ENCODE assay signal across 14 cellular contexts in the genomic region with DNA sequence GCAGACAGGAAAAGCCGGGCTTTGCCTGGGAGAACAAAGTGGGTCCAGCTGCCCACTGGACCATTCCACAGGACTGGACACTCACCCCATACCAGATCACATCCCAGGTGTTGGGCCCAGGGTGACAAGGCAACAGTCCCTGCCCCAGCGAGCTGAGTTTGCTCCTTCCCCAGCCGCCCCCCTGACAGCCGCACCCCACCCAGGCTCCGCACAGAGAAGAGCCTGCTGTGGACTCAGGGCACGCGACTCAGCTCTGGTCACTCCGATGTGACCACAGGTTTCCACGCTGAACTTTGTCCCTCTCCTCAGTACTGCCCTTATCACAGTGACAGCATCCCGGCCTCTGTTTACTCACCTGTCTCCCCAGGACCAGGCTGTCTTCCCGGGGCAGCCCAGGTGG. TPM values are rescaled to one million over a fixed set of nuclear protein-coding genes. Genes with fewer than 3 reads are reported as not detected.
DNase-seq lines count a peak whose midpoint lies in the region; ATAC-seq, FAIRE-seq and TF ChIP-seq lines count a peak whose summit lies in the region.
"Had no signal": no experiment of that assay in that cellular context is flagged by ENCODE, and none has a peak within 500 bp of the region (broad histone marks: within the 10 kb centered on the region; RNA-seq: fewer than 3 reads in every experiment).

No MANE protein-coding gene starts in this region.

- ATAC-seq in stimulated activated naive CD8-positive, alpha-beta T cell treated with anti-CD3 and anti-CD28 coated beads, Interleukin-15, Interleukin-2, amounts not matched to agents 100 U/mL and 50 U/mL, for 24 hours, result no peak
- no peak for ATAC-seq in HG02588 (IDR thresholded peaks at IDR 0.05; ENCODE audit: unreplicated experiment)
- ATAC-seq: gastrocnemius medialis had no signal

- H3K27ac Mint-ChIP-seq in stimulated activated naive CD8-positive, alpha-beta T cell treated with anti-CD3 and anti-CD28 coated beads, Interleukin-15, Interleukin-2, amounts not matched to agents 100 ng/mL and 50 ng/mL, for 24 hours, result no peak overlapping the region
- H3K27ac Mint-ChIP-seq in activated T-helper 1 cell treated with anti-CD3 and anti-CD28 coated beads, Interleukin-12 subunit alpha, Interleukin-12 subunit beta, Interleukin-2, Interleukin-4 antibody, amounts not matched to agents 30 ng/mL and 10 ng/mL and 1 ng/mL, durations not matched to agents 14 hours and 24 hours and 36 hours, result no peak overlapping the region
- no peak overlapping the region for H3K27ac Mint-ChIP-seq in mesothelial cell of epicardium

- H3K36me3 Mint-ChIP-seq in stimulated activated naive CD8-positive, alpha-beta T cell treated with anti-CD3 and anti-CD28 coated beads, Interleukin-15, Interleukin-2, amounts not matched to agents 100 ng/mL and 50 ng/mL, for 24 hours (ENCODE audit: low read depth), result no peaks in the 10 kb centered on the region
- no peaks in the 10 kb centered on the region for H3K36me3 Mint-ChIP-seq in activated T-helper 1 cell treated with anti-CD3 and anti-CD28 coated beads, Interleukin-12 subunit alpha, Interleukin-12 subunit beta, Interleukin-2, Interleukin-4 antibody, amounts not matched to agents 30 ng/mL and 10 ng/mL and 1 ng/mL, durations not matched to agents 14 hours and 24 hours and 36 hours (ENCODE audit: low read depth)
- H3K36me3 Mint-ChIP-seq in mesothelial cell of epicardium, result no peaks in the 10 kb centered on the region

- H3K4me1 Mint-ChIP-seq in stimulated activated naive CD8-positive, alpha-beta T cell treated with anti-CD3 and anti-CD28 coated beads, Interleukin-15, Interleukin-2, amounts not matched to agents 100 ng/mL and 50 ng/mL, for 24 hours (ENCODE audit: low read depth), result peaks cover 12% of the 10 kb centered on the region
- peaks cover 7% of the 10 kb centered on the region for H3K4me1 Mint-ChIP-seq in activated T-helper 1 cell treated with anti-CD3 and anti-CD28 coated beads, Interleukin-12 subunit alpha, Interleukin-12 subunit beta, Interleukin-2, Interleukin-4 antibody, amounts not matched to agents 30 ng/mL and 10 ng/mL and 1 ng/mL, durations not matched to agents 14 hours and 24 hours and 36 hours (ENCODE audit: low read depth)
- peaks cover 3% of the 10 kb centered on the region for H3K4me1 Mint-ChIP-seq in mesothelial cell of epicardium

- peaks cover 20% of the 10 kb centered on the region for H3K27me3 Mint-ChIP-seq in stimulated activated naive CD8-positive, alpha-beta T cell treated with anti-CD3 and anti-CD28 coated beads, Interleukin-15, Interleukin-2, amounts not matched to agents 100 ng/mL and 50 ng/mL, for 24 hours
- H3K27me3 Mint-ChIP-seq in activated T-helper 1 cell treated with anti-CD3 and anti-CD28 coated beads, Interleukin-12 subunit alpha, Interleukin-12 subunit beta, Interleukin-2, Interleukin-4 antibody, amounts not matched to agents 30 ng/mL and 10 ng/mL and 1 ng/mL, durations not matched to agents 14 hours and 24 hours and 36 hours (ENCODE audit: insufficient read depth), result peaks cover 38% of the 10 kb centered on the region
- peaks cover 76% of the 10 kb centered on the region for H3K27me3 Mint-ChIP-seq in mesothelial cell of epicardium (ENCODE audit: low read depth)

- H3K4me3 Mint-ChIP-seq in stimulated activated naive CD8-positive, alpha-beta T cell treated with anti-CD3 and anti-CD28 coated beads, Interleukin-15, Interleukin-2, amounts not matched to agents 100 ng/mL and 50 ng/mL, for 24 hours, result peak overlapping the region; percentile 52
- H3K4me3 Mint-ChIP-seq in activated T-helper 1 cell treated with anti-CD3 and anti-CD28 coated beads, Interleukin-12 subunit alpha, Interleukin-12 subunit beta, Interleukin-2, Interleukin-4 antibody, amounts not matched to agents 30 ng/mL and 10 ng/mL and 1 ng/mL, durations not matched to agents 14 hours and 24 hours and 36 hours, result peak overlapping the region; percentile 56
- H3K4me3 Mint-ChIP-seq in mesothelial cell of epicardium, result peak overlapping the region; percentile 43

- no peak for TF ChIP-seq CTCF in mesothelial cell of epicardium (IDR thresholded peaks at IDR 0.05; ENCODE audit: unreplicated experiment)

- intact Hi-C loops in activated T-helper 1 cell treated with anti-CD3 and anti-CD28 coated beads, Interleukin-12 subunit alpha, Interleukin-12 subunit beta, Interleukin-2, Interleukin-4 antibody, amounts not matched to agents 30 ng/mL and 10 ng/mL and 1 ng/mL, durations not matched to agents 14 hours and 24 hours and 36 hours (cut with micrococcal nuclease), result loop anchor here (10.0 kb wide), 1 partner anchor 293 kb away; the partner anchor contains the start of gene BMP8A

- FAIRE-seq in urothelium cell line (lab: Jason Lieb, UNC), result peak; percentile 61

- no peak for DNase-seq in stimulated activated naive CD8-positive, alpha-beta T cell treated with anti-CD3 and anti-CD28 coated beads, Interleukin-15, Interleukin-2, amounts not matched to agents 100 U/mL and 50 U/mL, for 24 hours
- DNase-seq in activated T-helper 1 cell treated with anti-CD3 and anti-CD28 coated beads, Interleukin-12 subunit alpha, Interleukin-12 subunit beta, Interleukin-2, Interleukin-4 antibody, amounts not matched to agents 30 ng/mL and 10 ng/mL and 1 ng/mL, durations not matched to agents 14 hours and 24 hours and 36 hours (ENCODE audit: low spot score), result no peak
- no peak for DNase-seq in mesothelial cell of epicardium (ENCODE audit: low spot score in 2 of 2, unreplicated experiment in 2 of 2)
- DNase-seq in urothelium cell line (ENCODE audit: low spot score), result no peak
- no peak for DNase-seq in NCI-H524 treated with DMSO at 0.1 percent for 48 hours (lab: John Stamatoyannopoulos, UW)
- DNase-seq in HuH-7 (ENCODE audit: low spot score), result no peak
- DNase-seq: activated CD4-positive, alpha-beta T cell treated with anti-CD3 and anti-CD28 coated beads for 4 hours; effector CD4-positive, alpha-beta T cell; gastrocnemius medialis; NCI-H1694 treated with DMSO at 0.1 percent for 48 hours; NK-92 treated with Interleukin-12 subunit alpha and Interleukin-12 subunit beta, amount 100 ng/mL, for 24 hours; stimulated activated naive CD4-positive, alpha-beta T cell had no signal

- H3K9me3 Mint-ChIP-seq in stimulated activated naive CD8-positive, alpha-beta T cell treated with anti-CD3 and anti-CD28 coated beads, Interleukin-15, Interleukin-2, amounts not matched to agents 100 ng/mL and 50 ng/mL, for 24 hours, result no peaks in the 10 kb centered on the region
- no peaks in the 10 kb centered on the region for H3K9me3 Mint-ChIP-seq in activated T-helper 1 cell treated with anti-CD3 and anti-CD28 coated beads, Interleukin-12 subunit alpha, Interleukin-12 subunit beta, Interleukin-2, Interleukin-4 antibody, amounts not matched to agents 30 ng/mL and 10 ng/mL and 1 ng/mL, durations not matched to agents 14 hours and 24 hours and 36 hours
- no peaks in the 10 kb centered on the region for H3K9me3 Mint-ChIP-seq in mesothelial cell of epicardium

RNA-seq across cellular contexts. Expression of gene BMP8B, which starts 1.2 kb away (rescaled TPM):
- total RNA-seq in activated T-helper 1 cell treated with anti-CD3 and anti-CD28 coated beads, Interleukin-12 subunit alpha, Interleukin-12 subunit beta, Interleukin-2, Interleukin-4 antibody, amounts not matched to agents 30 ng/mL and 10 ng/mL and 1 ng/mL, durations not matched to agents 14 hours and 24 hours and 36 hours, result 0.31 and 0.42 TPM in 2 replicates
- total RNA-seq in mesothelial cell of epicardium, result 0.14 to 0.31 TPM (median 0.18 TPM) in 3 replicates

RNA-seq across cellular contexts. Expression of gene OXCT2, which starts 16.3 kb away (rescaled TPM):
- total RNA-seq in activated T-helper 1 cell treated with anti-CD3 and anti-CD28 coated beads, Interleukin-12 subunit alpha, Interleukin-12 subunit beta, Interleukin-2, Interleukin-4 antibody, amounts not matched to agents 30 ng/mL and 10 ng/mL and 1 ng/mL, durations not matched to agents 14 hours and 24 hours and 36 hours, result 1.6 and 1.7 TPM in 2 replicates
- 0.20 to 0.65 TPM (median 0.22 TPM) in 3 replicates for total RNA-seq in mesothelial cell of epicardium

RNA-seq across cellular contexts. Expression of gene PPIE, which starts 48.8 kb away (rescaled TPM):
- 68.1 and 75.0 TPM in 2 replicates for total RNA-seq in activated T-helper 1 cell treated with anti-CD3 and anti-CD28 coated beads, Interleukin-12 subunit alpha, Interleukin-12 subunit beta, Interleukin-2, Interleukin-4 antibody, amounts not matched to agents 30 ng/mL and 10 ng/mL and 1 ng/mL, durations not matched to agents 14 hours and 24 hours and 36 hours
- 43.5 to 45.5 TPM (median 45.2 TPM) in 3 replicates for total RNA-seq in mesothelial cell of epicardium
